8 cellular contexts compared by ENCODE assay signal in the genomic region with DNA sequence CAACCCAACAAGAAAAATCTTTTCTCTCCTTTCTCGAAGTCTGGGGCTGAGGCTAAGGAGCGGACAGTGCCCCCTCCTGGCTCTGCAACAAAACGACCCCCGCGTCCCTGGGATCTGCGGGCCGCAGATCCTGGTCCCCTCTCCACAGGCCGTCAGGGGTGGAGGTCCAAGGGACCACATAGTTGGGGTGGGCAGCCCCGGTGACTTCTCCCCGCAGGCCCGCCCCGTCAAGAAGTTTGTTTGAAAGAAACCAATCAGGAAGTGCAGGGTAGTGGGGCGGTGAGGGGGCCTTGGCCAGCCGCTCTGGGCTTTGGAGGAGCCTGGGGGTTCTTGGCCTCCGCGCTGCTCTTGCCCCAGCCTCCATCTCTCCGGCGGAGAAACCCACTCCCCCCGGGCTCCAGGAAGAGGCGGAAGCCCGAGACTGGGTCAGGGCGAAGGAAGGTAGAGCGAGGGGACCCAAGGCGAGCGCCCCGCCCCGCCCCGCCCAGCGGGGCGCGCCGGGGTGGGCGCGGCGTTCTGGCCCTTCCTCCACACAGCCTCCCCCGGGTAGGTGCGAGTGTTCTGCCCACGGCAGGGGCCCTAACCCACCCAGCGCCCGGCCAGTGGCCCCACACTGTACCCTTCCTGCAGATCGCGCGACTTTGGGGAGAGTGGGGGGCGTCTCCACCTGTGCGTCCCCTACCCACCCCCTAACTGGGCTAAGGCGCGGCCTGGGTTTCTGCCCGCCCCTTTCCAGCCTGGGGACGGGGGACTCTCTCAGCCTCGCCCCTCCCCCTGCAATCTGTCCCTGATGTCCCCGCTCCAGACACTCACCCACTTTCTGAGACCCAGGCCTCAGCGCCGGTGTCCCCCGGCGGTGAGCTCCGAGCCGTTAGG. TPM values are rescaled to one million over a fixed set of nuclear protein-coding genes. Genes with fewer than 3 reads are reported as not detected.
DNase-seq lines count a peak whose midpoint lies in the region; ATAC-seq and TF ChIP-seq lines count a peak whose summit lies in the region.

No MANE protein-coding gene starts in this region.

- no peaks in the 10 kb centered on the region for H3K36me3 Mint-ChIP-seq in osteocyte (ENCODE audit: unreplicated experiment)

- H3K4me3 ChIP-seq in MG63 (peak overlapping the region; percentile 92), foreskin fibroblast (ENCODE audit: low read depth in 1 of 2, low read length in 2 of 2) (peak overlapping the region; percentile 78 to 82)

- peak overlapping the region; percentile 50 for H3K27ac Mint-ChIP-seq in osteocyte (ENCODE audit: unreplicated experiment)

- ATAC-seq in GM21526 (IDR thresholded peaks at IDR 0.05; ENCODE audit: low FRiP score, unreplicated experiment), result no peak
- ATAC-seq in HG02840 (IDR thresholded peaks at IDR 0.05; ENCODE audit: low FRiP score, unreplicated experiment), result no peak

- H3K9me3 ChIP-seq in MG63, result no peaks in the 10 kb centered on the region

- peaks cover 3% of the 10 kb centered on the region; the same call in 1 of the 2 replicates for H3K36me3 ChIP-seq in MG63

- peak overlapping the region; percentile 91 for H3K4me3 Mint-ChIP-seq in osteocyte (ENCODE audit: unreplicated experiment)

- DNase-seq in COLO668 (lab: John Stamatoyannopoulos, UW; ENCODE audit: unreplicated experiment), result peak; percentile 55
- peak; percentile 31 for DNase-seq in MG63
- DNase-seq in activated T-cell treated with anti-CD3 and anti-CD28 coated beads, Interleukin-2, amount 50 U/mL, for 1 hour, result peak; percentile 51
- peak in 1 of 2 donors; percentile 52 for DNase-seq in foreskin fibroblast
- DNase-seq in osteocyte (ENCODE audit: extremely low spot score, unreplicated experiment), result no peak
- no peak for DNase-seq in T1000 (lab: John Stamatoyannopoulos, UW)

- no peaks in the 10 kb centered on the region for H3K27me3 ChIP-seq in MG63

- peaks cover 37% of the 10 kb centered on the region for H3K4me1 Mint-ChIP-seq in osteocyte (ENCODE audit: unreplicated experiment)

- H3K9me3 Mint-ChIP-seq in osteocyte (ENCODE audit: unreplicated experiment), result no peaks in the 10 kb centered on the region

- no peaks in the 10 kb centered on the region for H3K27me3 Mint-ChIP-seq in osteocyte (ENCODE audit: unreplicated experiment)

- TF ChIP-seq CTCF in foreskin fibroblast (IDR thresholded peaks at IDR 0.05; ENCODE audit: low read depth, low read length), result peak; percentile 66
- TF ChIP-seq CTCF in osteocyte (IDR thresholded peaks at IDR 0.05), result peak; percentile 80

RNA-seq across cellular contexts. Expression of gene TP53I11, which starts 1.3 kb away (rescaled TPM):
- total RNA-seq in MG63 (2014; rRNA removed; shearing (Covaris generic); ENCODE audit: low replicate concordance), result 25.3 and 43.3 TPM in 2 replicates
- 137 and 159 TPM in 2 replicates for total RNA-seq in osteocyte

Comparison
In these comparisons a context has a peak if more than half of its experiments do, and no peak if none do; other contexts are left out.
1. DNase-seq: peak in COLO668 (single experiment), MG63 (single experiment) and activated T-cell treated with anti-CD3 and anti-CD28 coated beads, Interleukin-2, amount 50 U/mL, for 1 hour (single experiment); none in osteocyte (single experiment) and T1000 (single experiment).